In genomic region chr14:69694730-69695663, GRCh38 we compare ENCODE assay signal across 9 cellular contexts.
DNase-seq lines count a peak whose midpoint lies in the region; ATAC-seq, FAIRE-seq and TF ChIP-seq lines count a peak whose summit lies in the region.
"Had no signal": no experiment of that assay in that cellular context is flagged by ENCODE, and none has a peak within 500 bp of the region (broad histone marks: within the 10 kb centered on the region; RNA-seq: fewer than 3 reads in every experiment).

No MANE protein-coding gene starts in this region.

- no peak for TF ChIP-seq POLR2A in heart left ventricle (IDR thresholded peaks at IDR 0.05)
- TF ChIP-seq POLR2A in H54 (IDR thresholded peaks at IDR 0.05; ENCODE audit: low read depth, low read length) = no peak

- no peaks in the 10 kb centered on the region for H3K9me3 ChIP-seq in SU-DHL-6 (ENCODE audit: insufficient read depth, low read length)
- no peaks in the 10 kb centered on the region for H3K9me3 ChIP-seq in heart left ventricle
- H3K9me3 ChIP-seq: thoracic aorta had no signal

- H3K27ac ChIP-seq in SU-DHL-6 (ENCODE audit: low read depth, low read length) (peak overlapping the region; percentile 27; the same call in 1 of the 2 replicates), heart left ventricle (peak overlapping the region; percentile 71 to 92 (median 84))

- no peak overlapping the region for H2AFZ ChIP-seq in SU-DHL-6 (ENCODE audit: low read depth, low read length, severe bottlenecking)

- intact Hi-C loops in heart left ventricle (cut with DNase I) = no loop called here

- H3K4me1 Mint-ChIP-seq in stimulated activated effector memory CD8-positive, alpha-beta T cell treated with anti-CD3 and anti-CD28 coated beads, Interleukin-12 subunit alpha, Interleukin-12 subunit beta, amount 100 ng/mL, for 72 hours = peaks cover 92% of the 10 kb centered on the region

- no peak for FAIRE-seq in H54 (lab: Jason Lieb, UNC)

- ATAC-seq in heart left ventricle = peak; percentile 35 to 80 (median 66)
- no peak for ATAC-seq in stimulated activated effector memory CD8-positive, alpha-beta T cell treated with anti-CD3 and anti-CD28 coated beads, Interleukin-12 subunit alpha, Interleukin-12 subunit beta, amount 100 ng/mL, for 72 hours

- no peak overlapping the region for H3K4me3 Mint-ChIP-seq in stimulated activated effector memory CD8-positive, alpha-beta T cell treated with anti-CD3 and anti-CD28 coated beads, Interleukin-12 subunit alpha, Interleukin-12 subunit beta, amount 100 ng/mL, for 72 hours

- no peaks in the 10 kb centered on the region for H3F3A ChIP-seq in SU-DHL-6 (ENCODE audit: insufficient read depth)

- peaks cover 30 to 93% (median 76%) of the 10 kb centered on the region in 12 donors for H3K4me1 ChIP-seq in heart left ventricle

- TF ChIP-seq CTCF in SU-DHL-6 (IDR thresholded peaks at IDR 0.05; ENCODE audit: insufficient read depth, low read length, poor library complexity, severe bottlenecking) (no peak), heart left ventricle (IDR thresholded peaks at IDR 0.05) (no peak)

- H3K9me2 ChIP-seq in SU-DHL-6 (replicated peaks; ENCODE audit: insufficient read depth, low read length) = no peaks in the 10 kb centered on the region

- peaks cover 72% of the 10 kb centered on the region for H3K36me3 Mint-ChIP-seq in stimulated activated effector memory CD8-positive, alpha-beta T cell treated with anti-CD3 and anti-CD28 coated beads, Interleukin-12 subunit alpha, Interleukin-12 subunit beta, amount 100 ng/mL, for 72 hours

- peak; percentile 46 for DNase-seq in DMS 273 (lab: John Stamatoyannopoulos, UW; ENCODE audit: unreplicated experiment)
- no peak for DNase-seq in DMS 273 treated with DMSO at 0.1 percent for 48 hours (lab: John Stamatoyannopoulos, UW)
- peak in 2 of 5 donors; percentile 59 to 73 for DNase-seq in heart left ventricle
- no peak for DNase-seq in stimulated activated effector memory CD8-positive, alpha-beta T cell treated with anti-CD3 and anti-CD28 coated beads, Interleukin-12 subunit alpha, Interleukin-12 subunit beta, amount 100 ng/mL, for 72 hours (ENCODE audit: low spot score in 2 of 2)
- no peak for DNase-seq in H54 (ENCODE audit: insufficient read length, low spot score)
- DNase-seq in NCI-H1694 (lab: John Stamatoyannopoulos, UW) = no peak
- DNase-seq in DMS114 treated with DMSO at 0.1 percent for 48 hours (lab: John Stamatoyannopoulos, UW; ENCODE audit: unreplicated experiment) = no peak

- H3K27ac Mint-ChIP-seq in stimulated activated effector memory CD8-positive, alpha-beta T cell treated with anti-CD3 and anti-CD28 coated beads, Interleukin-12 subunit alpha, Interleukin-12 subunit beta, amount 100 ng/mL, for 72 hours = peak overlapping the region; percentile 88

- peaks cover 15% of the 10 kb centered on the region; the same call in 1 of the 2 replicates for H4K20me1 ChIP-seq in SU-DHL-6 (ENCODE audit: low read depth, low read length)

- 60 to 72% (median 65%) methylated on average over 9 to 10 of the region's 10 CpGs for WGBS in heart left ventricle, 4 donors

- H3K79me2 ChIP-seq in SU-DHL-6 (ENCODE audit: insufficient read depth, low read length) = peaks cover 100% of the 10 kb centered on the region

- no peaks in the 10 kb centered on the region for H3K36me3 ChIP-seq in SU-DHL-6 (ENCODE audit: low read length)
- H3K36me3 ChIP-seq in heart left ventricle = peaks cover 0 to 8% (median 0%) of the 10 kb centered on the region in 9 donors
- H3K36me3 ChIP-seq: thoracic aorta had no signal

- no peaks in the 10 kb centered on the region for H3K9me3 Mint-ChIP-seq in stimulated activated effector memory CD8-positive, alpha-beta T cell treated with anti-CD3 and anti-CD28 coated beads, Interleukin-12 subunit alpha, Interleukin-12 subunit beta, amount 100 ng/mL, for 72 hours

- H3K4me3 ChIP-seq in SU-DHL-6 (ENCODE audit: insufficient read depth, low read length, poor library complexity, severe bottlenecking) (no peak overlapping the region), heart left ventricle (no peak overlapping the region)
- H3K4me3 ChIP-seq: thoracic aorta had no signal

- no peaks in the 10 kb centered on the region for H3K27me3 ChIP-seq in SU-DHL-6 (ENCODE audit: low read length)
- H3K27me3 ChIP-seq in heart left ventricle = no peaks in the 10 kb centered on the region

- H3K9ac ChIP-seq in SU-DHL-6 (ENCODE audit: low read length) = no peak overlapping the region

- H3K4me2 ChIP-seq in SU-DHL-6 (ENCODE audit: low read depth, low read length, poor library complexity, severe bottlenecking) = no peak overlapping the region
